In genomic region chr20:49893242-49894072, GRCh38 we compare ENCODE assay signal across 10 cellular contexts. TPM values are rescaled to one million over a fixed set of nuclear protein-coding genes. Genes with fewer than 3 reads are reported as not detected.
DNase-seq lines count a peak whose midpoint lies in the region; ATAC-seq and TF ChIP-seq lines count a peak whose summit lies in the region.
"Had no signal": no experiment of that assay in that cellular context is flagged by ENCODE, and none has a peak within 500 bp of the region (broad histone marks: within the 10 kb centered on the region; RNA-seq: fewer than 3 reads in every experiment).

No MANE protein-coding gene starts in this region.

- H3K4me3 Mint-ChIP-seq in WTC11 = no peak overlapping the region
- no peak overlapping the region for H3K4me3 Mint-ChIP-seq in stimulated activated naive B cell treated with anti-CD40 and anti-IgM and Interleukin-4, amounts not matched to agents 10 μg/mL and 1 μg/mL and 100 μg/mL, for 72 hours
- no peak overlapping the region for H3K4me3 Mint-ChIP-seq in Calu3 (ENCODE audit: low read depth, unreplicated experiment)

- no peak for TF ChIP-seq CTCF in WTC11 (IDR thresholded peaks at IDR 0.05)
- no peak for TF ChIP-seq CTCF in Calu3 (IDR thresholded peaks at IDR 0.05; ENCODE audit: unreplicated experiment)

- POLR2A ChIA-PET in WTC11 (lab: Charles Lee) = interaction anchor here (0.8 kb wide), 1 partner anchor 325 kb away, joined by 3 read pairs; no protein-coding TSS in a partner anchor

- peak; percentile 69 for DNase-seq in activated CD8-positive, alpha-beta memory T cell treated with anti-CD3 and anti-CD28 coated beads, Interleukin-2, amount 50 U/mL, for 48 hours
- no peak for DNase-seq in activated CD8-positive, alpha-beta memory T cell treated with anti-CD3 and anti-CD28 coated beads, Interleukin-2, amount 50 U/mL, for 4 hours
- no peak for DNase-seq in WTC11 (ENCODE audit: low spot score)
- DNase-seq in left cardiac atrium = no peak
- no peak for DNase-seq in stimulated activated naive B cell treated with anti-CD40 and anti-IgM and Interleukin-4, amounts not matched to agents 10 μg/mL and 1 μg/mL and 100 μg/mL, for 72 hours
- no peak for DNase-seq in Calu3
- DNase-seq in globus pallidus (ENCODE audit: low spot score) = no peak
- DNase-seq in NCI-H187 treated with DMSO at 0.1 percent for 48 hours (lab: John Stamatoyannopoulos, UW) = no peak
- DNase-seq: dermis blood vessel endothelial cell, T1000 had no signal

- peak overlapping the region; percentile 69 for H3K27ac Mint-ChIP-seq in WTC11
- peak overlapping the region; percentile 57 for H3K27ac Mint-ChIP-seq in stimulated activated naive B cell treated with anti-CD40 and anti-IgM and Interleukin-4, amounts not matched to agents 10 μg/mL and 1 μg/mL and 100 μg/mL, for 72 hours
- no peak overlapping the region for H3K27ac Mint-ChIP-seq in Calu3 (ENCODE audit: unreplicated experiment)

- CTCF ChIA-PET in WTC11 (lab: Charles Lee) = interaction anchor here (0.7 to 4.3 kb wide), 5 partner anchors 17 to 352 kb away, joined by 3 to 31 read pairs (median 4); no protein-coding TSS in a partner anchor
- CTCF ChIA-PET in Calu3 (lab: Charles Lee) = interaction anchor here (0.7 kb wide), 1 partner anchor 277 kb away, joined by 4 read pairs; no protein-coding TSS in a partner anchor

- no TSS peak for BruUV-seq in Calu3 (replicated peaks; lab: Mats Ljungman, UMichigan)

- intact Hi-C loops in left cardiac atrium (cut with DNase I) = no loop called here
- intact Hi-C loops in Calu3 (cut with micrococcal nuclease; ENCODE audit: unreplicated experiment) = no loop called here

- H3K27me3 Mint-ChIP-seq in WTC11 (ENCODE audit: low read depth) (0 out of 2 replicates have a peak, but pooled peaks cover 3% of the 10 kb centered on the region), Calu3 (ENCODE audit: unreplicated experiment) (no peaks in the 10 kb centered on the region)
- no peaks in the 10 kb centered on the region for H3K27me3 Mint-ChIP-seq in stimulated activated naive B cell treated with anti-CD40 and anti-IgM and Interleukin-4, amounts not matched to agents 10 μg/mL and 1 μg/mL and 100 μg/mL, for 72 hours

- H3K36me3 Mint-ChIP-seq in WTC11 (no peaks in the 10 kb centered on the region), Calu3 (ENCODE audit: insufficient read depth, unreplicated experiment) (peaks cover 21% of the 10 kb centered on the region)
- H3K36me3 Mint-ChIP-seq in stimulated activated naive B cell treated with anti-CD40 and anti-IgM and Interleukin-4, amounts not matched to agents 10 μg/mL and 1 μg/mL and 100 μg/mL, for 72 hours = peaks cover 12 to 19% of the 10 kb centered on the region in 2 donors

- H3K4me1 Mint-ChIP-seq in WTC11 (peaks cover 26% of the 10 kb centered on the region), Calu3 (ENCODE audit: low read depth, unreplicated experiment) (peaks cover 18% of the 10 kb centered on the region)
- H3K4me1 Mint-ChIP-seq in stimulated activated naive B cell treated with anti-CD40 and anti-IgM and Interleukin-4, amounts not matched to agents 10 μg/mL and 1 μg/mL and 100 μg/mL, for 72 hours = peaks cover 16 to 17% of the 10 kb centered on the region in 2 donors

- H3K9me3 Mint-ChIP-seq in WTC11 (no peaks in the 10 kb centered on the region), Calu3 (ENCODE audit: low read depth, unreplicated experiment) (no peaks in the 10 kb centered on the region)
- no peaks in the 10 kb centered on the region for H3K9me3 Mint-ChIP-seq in stimulated activated naive B cell treated with anti-CD40 and anti-IgM and Interleukin-4, amounts not matched to agents 10 μg/mL and 1 μg/mL and 100 μg/mL, for 72 hours

- ATAC-seq in WTC11 (no peak), left cardiac atrium (peak; percentile 56 to 60)
- peak; percentile 36 to 64 for ATAC-seq in stimulated activated naive B cell treated with anti-CD40 and anti-IgM and Interleukin-4, amounts not matched to agents 10 μg/mL and 1 μg/mL and 100 μg/mL, for 72 hours (replicated peaks)

TF ChIP-seq in WTC11, 78 proteins besides CTCF, POLR2A, EP300 and RAD21:
- TF ChIP-seq TEAD1 (CRISPR knock-in tag; IDR thresholded peaks at IDR 0.05) (no peak), ZNF396 (CRISPR knock-in tag; IDR thresholded peaks at IDR 0.05; ENCODE audit: borderline replicate concordance) (no peak), MAX (CRISPR knock-in tag; IDR thresholded peaks at IDR 0.05) (no peak), ATF3 (CRISPR knock-in tag; conservative IDR thresholded peaks at IDR 0.05) (no peak), GABPB1 (CRISPR knock-in tag; IDR thresholded peaks at IDR 0.05) (no peak), NFATC4 (CRISPR knock-in tag; IDR thresholded peaks at IDR 0.05) (no peak), ZNF219 (CRISPR knock-in tag; IDR thresholded peaks at IDR 0.05; ENCODE audit: borderline replicate concordance) (no peak)

RNA-seq across cellular contexts. Expression of gene SPATA2, which starts 21.9 kb away (rescaled TPM):
- total RNA-seq in WTC11 (2021) (10.1 to 11.3 TPM (median 11.3 TPM) in 3 replicates), left cardiac atrium (1 to 10 TPM; 6.5 to 6.8 TPM), Calu3 (2022) (16.0 and 16.6 TPM in 2 replicates)

RNA-seq across cellular contexts. Expression of gene RNF114, which starts 42.7 kb away (rescaled TPM):
- total RNA-seq in WTC11 (2021) (86.6 to 91.6 TPM (median 88.1 TPM) in 3 replicates), left cardiac atrium (10 to 100 TPM; 44.5 to 48.7 TPM), Calu3 (2022) (72.3 and 93.9 TPM in 2 replicates)
